ENCODE assay signal across 1 cellular context in genomic region chr11:128914216-128915147, GRCh38.
TF ChIP-seq lines count a peak whose summit lies in the region.

No MANE protein-coding gene starts in this region.

TF ChIP-seq in IMR-90, 13 proteins besides CTCF, POLR2A, EP300 and RAD21:
- TF ChIP-seq CEBPB (IDR thresholded peaks at IDR 0.05; ENCODE audit: low read depth, low read length) (no peak), SMC3 (IDR thresholded peaks at IDR 0.05; ENCODE audit: low read depth, low read length) (no peak), RCOR1 (IDR thresholded peaks at IDR 0.05; ENCODE audit: insufficient replicate concordance, low read length) (no peak), ELK1 (IDR thresholded peaks at IDR 0.05; ENCODE audit: borderline replicate concordance, low read depth, low read length) (no peak), NFE2L2 (IDR thresholded peaks at IDR 0.05; ENCODE audit: low read depth, low read length) (no peak), BHLHE40 (IDR thresholded peaks at IDR 0.05; ENCODE audit: low read depth, low read length) (no peak), MAFK (IDR thresholded peaks at IDR 0.05; ENCODE audit: low read depth, low read length) (no peak), MAZ (IDR thresholded peaks at IDR 0.05; ENCODE audit: borderline replicate concordance, low read depth, low read length) (no peak), RFX5 (IDR thresholded peaks at IDR 0.05; ENCODE audit: low read depth, low read length) (no peak), CHD1 (IDR thresholded peaks at IDR 0.05; ENCODE audit: low read depth, low read length) (no peak), FOS (IDR thresholded peaks at IDR 0.05; ENCODE audit: low read depth, low read length) (no peak), MXI1 (IDR thresholded peaks at IDR 0.05; ENCODE audit: borderline replicate concordance, low read depth, low read length) (no peak)
- TF ChIP-seq, protein P1, sequence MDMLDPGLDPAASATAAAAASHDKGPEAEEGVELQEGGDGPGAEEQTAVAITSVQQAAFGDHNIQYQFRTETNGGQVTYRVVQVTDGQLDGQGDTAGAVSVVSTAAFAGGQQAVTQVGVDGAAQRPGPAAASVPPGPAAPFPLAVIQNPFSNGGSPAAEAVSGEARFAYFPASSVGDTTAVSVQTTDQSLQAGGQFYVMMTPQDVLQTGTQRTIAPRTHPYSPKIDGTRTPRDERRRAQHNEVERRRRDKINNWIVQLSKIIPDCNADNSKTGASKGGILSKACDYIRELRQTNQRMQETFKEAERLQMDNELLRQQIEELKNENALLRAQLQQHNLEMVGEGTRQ (IDR thresholded peaks at IDR 0.05; ENCODE audit: low read depth, low read length): no peak
